1 cellular context compared by ENCODE assay signal in the genomic region with DNA sequence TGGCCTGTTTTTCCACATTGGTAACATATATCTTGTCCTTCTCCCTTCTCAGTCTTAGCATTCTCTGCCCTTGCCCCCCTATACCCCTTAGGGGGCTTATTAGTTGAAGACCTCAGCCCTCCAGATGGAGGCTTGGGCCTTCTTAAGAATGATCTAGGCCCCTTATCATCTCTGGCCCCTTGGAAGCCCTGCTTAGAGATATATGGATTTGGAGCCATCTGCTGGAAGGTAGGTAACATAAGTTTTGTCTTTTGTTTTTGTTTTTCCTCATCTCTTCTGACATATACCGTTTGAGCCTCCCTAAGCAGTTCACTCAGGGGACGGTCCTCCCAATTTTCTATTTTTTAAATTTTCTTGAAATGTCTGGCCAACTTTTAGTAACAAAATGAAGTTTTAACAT.
TF ChIP-seq lines count a peak whose summit lies in the region.

No MANE protein-coding gene starts in this region.

TF ChIP-seq in GM12878, 131 proteins besides CTCF, POLR2A, EP300 and RAD21 (continued from another document):
- TF ChIP-seq TCF3 (IDR thresholded peaks at IDR 0.05; ENCODE audit: borderline replicate concordance, insufficient read depth, low read depth, low read length), result no peak
- TF ChIP-seq STAT3 (IDR thresholded peaks at IDR 0.05; ENCODE audit: low read depth, low read length), result no peak
- no peak for TF ChIP-seq SMC3 (IDR thresholded peaks at IDR 0.05; ENCODE audit: borderline replicate concordance, low read length)
